ENCODE assay signal across 8 cellular contexts in the genomic region with DNA sequence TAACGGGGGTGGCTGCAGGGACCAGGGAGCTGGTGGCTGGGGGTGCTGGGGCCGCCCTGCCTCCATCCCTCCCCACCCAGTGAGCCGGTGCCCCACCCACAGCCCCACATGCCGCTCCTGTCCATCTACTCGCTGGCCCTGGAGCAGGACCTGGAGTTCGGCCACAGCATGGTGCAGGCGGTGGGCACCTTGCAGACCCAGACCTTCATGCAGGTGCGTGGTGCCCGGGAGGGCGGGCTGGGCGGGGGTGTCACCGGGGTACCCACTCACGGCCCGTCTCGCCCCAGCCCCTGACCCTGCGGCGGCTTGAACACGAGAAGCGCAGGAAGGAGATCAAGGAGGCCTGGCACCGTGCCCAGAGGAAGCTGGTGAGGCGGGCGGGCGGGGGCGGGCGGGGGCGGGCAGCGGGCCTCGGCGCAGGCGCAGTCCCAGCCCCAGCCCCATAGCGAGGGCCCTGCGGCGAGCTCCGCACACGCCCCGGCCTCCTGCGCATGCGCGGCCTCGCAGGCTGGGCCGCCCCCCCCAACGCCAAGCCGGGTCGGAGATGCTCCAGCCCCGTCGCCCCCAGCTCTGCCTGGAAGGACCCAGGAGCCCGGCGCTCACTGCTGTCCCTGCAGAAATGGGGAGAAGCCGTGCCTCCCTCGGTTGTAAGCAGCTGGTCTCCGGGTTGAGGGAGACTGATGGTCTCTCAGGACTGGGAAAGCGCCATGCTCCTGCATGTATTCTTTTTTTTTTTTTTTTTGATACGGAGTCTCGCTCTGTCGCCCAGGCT. TPM values are rescaled to one million over a fixed set of nuclear protein-coding genes. Genes with fewer than 3 reads are reported as not detected.
DNase-seq lines count a peak whose midpoint lies in the region; ATAC-seq, FAIRE-seq and TF ChIP-seq lines count a peak whose summit lies in the region.

No MANE protein-coding gene starts in this region.

- no peaks in the 10 kb centered on the region for H3K9me3 ChIP-seq in Panc1 (ENCODE audit: control insufficient read depth, insufficient read depth, low read depth, low read length)

- H3K36me3 Mint-ChIP-seq in activated T-cell treated with anti-CD3 and anti-CD28 coated beads, Interleukin-2, amount 50 U/mL, for 4 hours (ENCODE audit: insufficient read depth): peaks cover 24% of the 10 kb centered on the region

- no peaks in the 10 kb centered on the region for H3K27me3 Mint-ChIP-seq in activated T-cell treated with anti-CD3 and anti-CD28 coated beads, Interleukin-2, amount 50 U/mL, for 4 hours (ENCODE audit: low read depth)

- intact Hi-C loops in Panc1 (cut with micrococcal nuclease; ENCODE audit: unreplicated experiment) (no loop called here), left cardiac atrium (cut with DNase I) (no loop called here)

- DNase-seq in GM18507 (ENCODE audit: extremely low spot score, insufficient read length, low read depth) (peak; percentile 86), Kasumi-1 (lab: John Stamatoyannopoulos, UW) (peak; percentile 75 to 83), Panc1 (ENCODE audit: low read depth, low spot score) (no peak), left cardiac atrium (peak; percentile 88)
- peak; percentile 94 for DNase-seq in activated T-cell treated with anti-CD3 and anti-CD28 coated beads, Interleukin-2, amount 50 U/mL, for 4 hours
- peak in 2 of 3 donors; percentile 62 to 83 for DNase-seq in stimulated activated CD4-positive, alpha-beta T cell treated with anti-CD3 and anti-CD28 coated beads, TNF-alpha, amount 100 ng/mL, for 48 hours (ENCODE audit: low read depth in 3 of 3)

- H3K4me3 ChIP-seq in Panc1 (ENCODE audit: low read depth in 2 of 2, low read length in 2 of 2): peak overlapping the region; percentile 30 to 54

- no peaks in the 10 kb centered on the region for H3K36me3 ChIP-seq in Panc1 (ENCODE audit: control insufficient read depth, insufficient read depth, low read length)

- POLR2A ChIA-PET in Panc1 (lab: Charles Lee): no interaction called here

- in situ Hi-C loops in Panc1 (cut with HindIII; ENCODE audit: low pct_unique_long_range_greater_than_20kb, low sequenced_read_pairs): no loop called here

- H3K4me1 ChIP-seq in Panc1 (ENCODE audit: control insufficient read depth, insufficient read depth, low read length): peaks cover 8% of the 10 kb centered on the region

- BruUV-seq in Panc1 (replicated peaks; lab: Mats Ljungman, UMichigan): no TSS peak

- no peak overlapping the region for H3K4me3 Mint-ChIP-seq in activated T-cell treated with anti-CD3 and anti-CD28 coated beads, Interleukin-2, amount 50 U/mL, for 4 hours

- ATAC-seq in Panc1 (peak; percentile 78), left cardiac atrium (peak; percentile 40 to 41), GM18870 (IDR thresholded peaks at IDR 0.05; ENCODE audit: unreplicated experiment) (no peak), HG03439 (IDR thresholded peaks at IDR 0.05; ENCODE audit: unreplicated experiment) (no peak)
- peak; percentile 29 to 32 for ATAC-seq in activated T-cell treated with anti-CD3 and anti-CD28 coated beads, Interleukin-2, amount 50 U/mL, for 4 hours

- TF ChIP-seq CTCF in Panc1 (IDR thresholded peaks at IDR 0.05): no peak

- H3K9me3 Mint-ChIP-seq in activated T-cell treated with anti-CD3 and anti-CD28 coated beads, Interleukin-2, amount 50 U/mL, for 4 hours: no peaks in the 10 kb centered on the region

- no peaks in the 10 kb centered on the region for H3K27me3 ChIP-seq in Panc1 (ENCODE audit: control insufficient read depth, insufficient read depth, low read length)

- peak; percentile 65 for FAIRE-seq in GM18507 (lab: Jason Lieb, UNC)

- peaks cover 58% of the 10 kb centered on the region for H3K4me1 Mint-ChIP-seq in activated T-cell treated with anti-CD3 and anti-CD28 coated beads, Interleukin-2, amount 50 U/mL, for 4 hours (ENCODE audit: low read depth)

- H3K27ac ChIP-seq in Panc1 (ENCODE audit: low read length): peak overlapping the region; percentile 68

- CTCF ChIA-PET in Panc1 (lab: Charles Lee): interaction anchor here (0.5 to 0.7 kb wide), 2 partner anchors 22 to 84 kb away, joined by 3 to 8 read pairs; no protein-coding TSS in a partner anchor

RNA-seq across cellular contexts. Expression of gene ARHGAP45, which starts 7.7 kb away (rescaled TPM):
- total RNA-seq in Panc1 (2021; ENCODE audit: unreplicated experiment) (27.8 TPM), left cardiac atrium (10 to 100 TPM; 10.6 to 12.6 TPM)
- polyA plus RNA-seq in Panc1 (2012; ENCODE audit: insufficient read length): 34.5 TPM
- 100 to 1,000 TPM; 128 to 133 (median 133) TPM for total RNA-seq in activated T-cell treated with anti-CD3 and anti-CD28 coated beads, Interleukin-2, amount 50 U/mL, for 4 hours

RNA-seq across cellular contexts. Expression of gene POLR2E, which starts 20.5 kb away (rescaled TPM):
- total RNA-seq in Panc1 (2021; ENCODE audit: unreplicated experiment) (279 TPM), left cardiac atrium (100 to 1,000 TPM; 142 to 143 TPM)
- 538 TPM for polyA plus RNA-seq in Panc1 (2012; ENCODE audit: insufficient read length)
- total RNA-seq in activated T-cell treated with anti-CD3 and anti-CD28 coated beads, Interleukin-2, amount 50 U/mL, for 4 hours: 100 to 1,000 TPM; 303 to 380 (median 323) TPM

RNA-seq across cellular contexts. Expression of gene GPX4, which starts 29.1 kb away (rescaled TPM):
- 577 TPM for total RNA-seq in Panc1 (2021; ENCODE audit: unreplicated experiment)
- polyA plus RNA-seq in Panc1 (2012; ENCODE audit: insufficient read length): 1,363 TPM
- 100 to 1,000 TPM; 148 to 165 (median 162) TPM for total RNA-seq in activated T-cell treated with anti-CD3 and anti-CD28 coated beads, Interleukin-2, amount 50 U/mL, for 4 hours
- total RNA-seq in left cardiac atrium: 100 to 1,000 TPM; 378 to 432 TPM

RNA-seq across cellular contexts. Expression of gene ABCA7, which starts 34.8 kb away (rescaled TPM):
- 47.5 TPM for total RNA-seq in Panc1 (2021; ENCODE audit: unreplicated experiment)
- 52.0 TPM for polyA plus RNA-seq in Panc1 (2012; ENCODE audit: insufficient read length)
- total RNA-seq in activated T-cell treated with anti-CD3 and anti-CD28 coated beads, Interleukin-2, amount 50 U/mL, for 4 hours: 1 to 10 TPM; 7.1 to 8.7 (median 8.6) TPM
- 10 to 100 TPM in 1 of 2 donors, 1 to 10 TPM in 1; 7.7 to 10.0 TPM for total RNA-seq in left cardiac atrium

RNA-seq across cellular contexts. Expression of gene CNN2, which starts 48.3 kb away (rescaled TPM):
- 203 TPM for total RNA-seq in Panc1 (2021; ENCODE audit: unreplicated experiment)
- 201 TPM for polyA plus RNA-seq in Panc1 (2012; ENCODE audit: insufficient read length)
- total RNA-seq in activated T-cell treated with anti-CD3 and anti-CD28 coated beads, Interleukin-2, amount 50 U/mL, for 4 hours: 10 to 100 TPM; 52.3 to 69.3 (median 57.8) TPM
- total RNA-seq in left cardiac atrium: 10 to 100 TPM; 74.4 to 83.8 TPM

Comparison
In these comparisons a context has a peak if more than half of its experiments do, and no peak if none do; other contexts are left out.
1. ATAC-seq: peak in Panc1 (single experiment), activated T-cell treated with anti-CD3 and anti-CD28 coated beads, Interleukin-2, amount 50 U/mL, for 4 hours (2 of 2) and left cardiac atrium (2 of 2); none in GM18870 (single experiment) and HG03439 (single experiment).